ENCODE assay signal across 10 cellular contexts in the genomic region with DNA sequence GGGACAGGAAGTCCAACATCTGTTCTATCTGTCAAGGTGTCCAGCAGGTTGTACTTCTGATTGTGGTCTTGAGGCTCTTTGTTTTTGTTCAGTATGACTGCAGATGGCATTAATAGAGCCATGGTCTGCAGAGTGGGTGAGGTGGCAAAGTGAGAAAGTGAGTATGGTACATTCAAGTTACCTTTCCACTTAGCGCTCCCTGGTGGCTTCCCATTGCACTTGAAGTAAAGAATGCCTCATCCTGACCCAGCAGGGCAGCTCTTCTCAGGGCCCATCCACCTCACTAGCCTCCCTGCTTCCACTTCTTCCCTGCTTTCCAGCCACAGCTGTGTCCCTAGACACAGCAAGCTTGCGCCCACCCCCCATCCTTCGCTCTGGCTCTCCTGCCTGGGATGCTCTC.
DNase-seq lines count a peak whose midpoint lies in the region; ATAC-seq and TF ChIP-seq lines count a peak whose summit lies in the region.
"Had no signal": no experiment of that assay in that cellular context is flagged by ENCODE, and none has a peak within 500 bp of the region (broad histone marks: within the 10 kb centered on the region; RNA-seq: fewer than 3 reads in every experiment).

No MANE protein-coding gene starts in this region.

- no peaks in the 10 kb centered on the region for H3K27me3 ChIP-seq in AG04450 (ENCODE audit: control insufficient read depth, insufficient read depth, low read length)
- H3K27me3 ChIP-seq: esophagus muscularis mucosa had no signal

- H3K4me3 ChIP-seq in AG04450 (ENCODE audit: low read depth, low read length) (no peak overlapping the region), WI38 (ENCODE audit: low read depth, low read length) (no peak overlapping the region)
- H3K4me3 ChIP-seq: esophagus muscularis mucosa had no signal

- CTCF ChIA-PET in AG04450 (lab: Charles Lee), result interaction anchor here (1.2 kb wide), 1 partner anchor 305 kb away, joined by 3 read pairs; no protein-coding TSS in a partner anchor

- TF ChIP-seq CTCF in AG04450 (IDR thresholded peaks at IDR 0.05; ENCODE audit: low read depth, low read length) (peak; percentile 17; the same call in 1 of the 2 replicates), WI38 (IDR thresholded peaks at IDR 0.05; ENCODE audit: low read depth, low read length) (0 out of 2 replicates have a peak, but pooled peaks have one; percentile 14)

- intact Hi-C loops in cardiac septum (cut with DNase I), result no loop called here

- H3K9me3 ChIP-seq in AG04450 (ENCODE audit: control insufficient read depth, insufficient read depth, low read length), result no peaks in the 10 kb centered on the region
- H3K9me3 ChIP-seq: esophagus muscularis mucosa had no signal

- DNase-seq in AG04450 (ENCODE audit: low read depth, low spot score), result no peak
- DNase-seq in H4 (ENCODE audit: low spot score), result peak; percentile 18
- peak; percentile 69 for DNase-seq in iPS-NIHi7 (ENCODE audit: extremely low spot score)
- DNase-seq in OCI-M2 (lab: John Stamatoyannopoulos, UW; ENCODE audit: unreplicated experiment), result no peak
- no peak for DNase-seq in cardiac septum (ENCODE audit: low spot score)
- DNase-seq: GDM1 had no signal

- no peak for ATAC-seq in GM21360 (IDR thresholded peaks at IDR 0.05; ENCODE audit: unreplicated experiment)
- ATAC-seq in activated CD4-positive, CD25-positive, alpha-beta regulatory T cell treated with anti-CD3 and anti-CD28 coated beads, Interleukin-2, amount 50 U/mL, for 24 hours, result no peak

- POLR2A ChIA-PET in AG04450 (lab: Yijun Ruan, JAX), result no interaction called here

- H3K27ac ChIP-seq in AG04450 (ENCODE audit: low read depth, low read length), result no peak overlapping the region
- H3K27ac ChIP-seq: esophagus muscularis mucosa had no signal

Comparison
In these comparisons a context has a peak if more than half of its experiments do, and no peak if none do; other contexts are left out.
1. DNase-seq: peak in H4 (single experiment) and iPS-NIHi7 (single experiment); none in AG04450 (single experiment), OCI-M2 (single experiment) and cardiac septum (single experiment).